In the genomic region with DNA sequence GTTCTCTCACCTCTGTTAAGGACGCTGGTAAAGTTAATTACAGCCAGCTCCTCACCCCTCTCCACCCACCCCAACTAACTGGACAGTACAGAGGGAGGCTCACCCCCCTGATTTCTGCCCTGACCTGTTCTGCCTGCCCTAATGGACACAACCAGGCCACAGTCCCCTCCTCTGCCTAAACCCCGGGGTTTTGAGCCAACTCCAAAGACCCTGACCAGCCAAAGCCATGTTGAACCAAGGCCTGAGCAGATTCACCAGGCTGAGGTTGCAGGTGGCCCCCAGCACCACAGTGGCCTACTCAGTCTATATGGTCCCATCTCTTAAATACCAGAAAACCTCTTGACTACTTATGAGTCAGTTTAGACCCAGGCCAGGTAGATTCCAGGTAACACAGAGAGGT, we compare ENCODE assay signal across 16 cellular contexts. TPM values are rescaled to one million over a fixed set of nuclear protein-coding genes. Genes with fewer than 3 reads are reported as not detected.
DNase-seq lines count a peak whose midpoint lies in the region; ATAC-seq and TF ChIP-seq lines count a peak whose summit lies in the region.
"Had no signal": no experiment of that assay in that cellular context is flagged by ENCODE, and none has a peak within 500 bp of the region (broad histone marks: within the 10 kb centered on the region; RNA-seq: fewer than 3 reads in every experiment).

No MANE protein-coding gene starts in this region.

- TF ChIP-seq EP300 in suprapubic skin (IDR thresholded peaks at IDR 0.05): no peak
- no peak for TF ChIP-seq EP300 in esophagus muscularis mucosa (IDR thresholded peaks at IDR 0.05)

- H3K36me3 ChIP-seq in RWPE2 (ENCODE audit: low read depth): no peaks in the 10 kb centered on the region
- no peaks in the 10 kb centered on the region for H3K36me3 ChIP-seq in lung (ENCODE audit: control insufficient read depth in 2 of 2, insufficient read depth in 2 of 2, low read length in 2 of 2)
- no peaks in the 10 kb centered on the region for H3K36me3 ChIP-seq in suprapubic skin
- H3K36me3 ChIP-seq in esophagus muscularis mucosa: no peaks in the 10 kb centered on the region
- H3K36me3 ChIP-seq: BLaER1 treated with 17β-estradiol and CSF1 and Interleukin-3, amounts not matched to agents 10 nM and 100 nM had no signal

- H3K4me1 ChIP-seq in RWPE2 (ENCODE audit: insufficient read depth, poor library complexity, severe bottlenecking): no peaks in the 10 kb centered on the region
- H3K4me1 ChIP-seq in lung (ENCODE audit: control insufficient read depth in 2 of 2, insufficient read depth in 2 of 2, low read length in 2 of 2): peaks cover 0 to 15% of the 10 kb centered on the region in 2 donors
- peaks cover 6% of the 10 kb centered on the region for H3K4me1 ChIP-seq in suprapubic skin
- no peaks in the 10 kb centered on the region for H3K4me1 ChIP-seq in esophagus muscularis mucosa
- H3K4me1 ChIP-seq: A549, Caco-2 had no signal

- ATAC-seq in RWPE2 (ENCODE audit: low read depth) (no peak), lung (ENCODE audit: insufficient read depth, low FRiP score) (peak; percentile 23), GM19328 (IDR thresholded peaks at IDR 0.05; ENCODE audit: unreplicated experiment) (no peak)
- ATAC-seq: A549; CD8-positive, alpha-beta T cell had no signal

- DNase-seq in RWPE2 (ENCODE audit: low spot score): peak; percentile 51
- no peak for DNase-seq in lung (ENCODE audit: low spot score)
- DNase-seq in suprapubic skin (ENCODE audit: low spot score in 2 of 2): peak; percentile 43 to 45
- no peak for DNase-seq in esophagus muscularis mucosa (ENCODE audit: extremely low spot score)
- DNase-seq: AML-193; Calu3; CD4-positive, alpha-beta T cell; CD8-positive, alpha-beta T cell; DMS79 treated with DMSO at 0.1 percent for 48 hours; GF-D8 had no signal

- TF ChIP-seq CTCF in RWPE2 (IDR thresholded peaks at IDR 0.05; ENCODE audit: poor library complexity, severe bottlenecking) (no peak), lung (IDR thresholded peaks at IDR 0.05; ENCODE audit: control extremely low read depth, extremely low read depth) (no peak), suprapubic skin (IDR thresholded peaks at IDR 0.05) (no peak), esophagus muscularis mucosa (IDR thresholded peaks at IDR 0.05) (no peak)

- intact Hi-C loops in esophagus muscularis mucosa (cut with DNase I): no loop called here

- TF ChIP-seq POLR2A in suprapubic skin (IDR thresholded peaks at IDR 0.05): no peak
- TF ChIP-seq POLR2A in esophagus muscularis mucosa (IDR thresholded peaks at IDR 0.05; ENCODE audit: low read depth): no peak

- H3K9me3 ChIP-seq in RWPE2 (ENCODE audit: severe bottlenecking) (no peaks in the 10 kb centered on the region), lung (ENCODE audit: control insufficient read depth in 2 of 2, insufficient read depth in 1 of 2, low read length in 1 of 2) (peaks cover 0 to 3% of the 10 kb centered on the region in 2 donors), suprapubic skin (no peaks in the 10 kb centered on the region), esophagus muscularis mucosa (no peaks in the 10 kb centered on the region)
- H3K9me3 ChIP-seq: A549; BLaER1 treated with 17β-estradiol and CSF1 and Interleukin-3, amounts not matched to agents 10 nM and 100 nM; Caco-2 had no signal

- 69 to 71% methylated on average over 2 of the region's 2 CpGs for WGBS in lung, 2 donors
- 71% methylated on average over 2 of the region's 2 CpGs for WGBS in suprapubic skin
- 79% methylated on average over 2 of the region's 2 CpGs for WGBS in esophagus muscularis mucosa

- no peaks in the 10 kb centered on the region for H3K27me3 ChIP-seq in RWPE2 (ENCODE audit: insufficient read depth, poor library complexity, severe bottlenecking)
- no peaks in the 10 kb centered on the region for H3K27me3 ChIP-seq in lung (ENCODE audit: control insufficient read depth, insufficient read depth)
- no peaks in the 10 kb centered on the region for H3K27me3 ChIP-seq in suprapubic skin
- H3K27me3 ChIP-seq in esophagus muscularis mucosa: no peaks in the 10 kb centered on the region
- H3K27me3 ChIP-seq: BLaER1 treated with 17β-estradiol and CSF1 and Interleukin-3, amounts not matched to agents 10 nM and 100 nM had no signal

- H3K4me3 ChIP-seq in RWPE2 (ENCODE audit: severe bottlenecking) (no peak overlapping the region), lung (no peak overlapping the region), suprapubic skin (no peak overlapping the region), esophagus muscularis mucosa (no peak overlapping the region)
- H3K4me3 ChIP-seq: A549; BLaER1 treated with 17β-estradiol and CSF1 and Interleukin-3, amounts not matched to agents 10 nM and 100 nM had no signal

- H3K27ac ChIP-seq in RWPE2 (ENCODE audit: poor library complexity, severe bottlenecking) (no peak overlapping the region), lung (ENCODE audit: low read depth in 1 of 2, low read length in 1 of 2) (no peak overlapping the region), suprapubic skin (no peak overlapping the region), esophagus muscularis mucosa (replicated peaks in 1 of 4) (no peak overlapping the region)
- H3K27ac ChIP-seq: 22Rv1; A549; BLaER1 treated with 17β-estradiol and CSF1 and Interleukin-3, amounts not matched to agents 10 nM and 100 nM; C4-2B had no signal

RNA-seq across cellular contexts. Expression of gene MAFB, which starts 49.1 kb away (rescaled TPM):
- total RNA-seq in lung (10 to 100 TPM; 17.5 to 65.0 TPM), suprapubic skin (10 to 100 TPM; 25.7 to 89.4 (median 69.2) TPM), esophagus muscularis mucosa (10 to 100 TPM; 34.6 to 77.5 (median 37.3) TPM)
- 100 to 1,000 TPM in 1 of 2 donors, 1 to 10 TPM in 1; 7.7 to 161 TPM for polyA plus RNA-seq in lung

Comparison
In these comparisons a context has a peak if more than half of its experiments do, and no peak if none do; other contexts are left out.
1. DNase-seq: peak in RWPE2 (single experiment) and suprapubic skin (2 of 2); none in lung (single experiment) and esophagus muscularis mucosa (single experiment).